ENCODE assay signal across 8 cellular contexts in the genomic region with DNA sequence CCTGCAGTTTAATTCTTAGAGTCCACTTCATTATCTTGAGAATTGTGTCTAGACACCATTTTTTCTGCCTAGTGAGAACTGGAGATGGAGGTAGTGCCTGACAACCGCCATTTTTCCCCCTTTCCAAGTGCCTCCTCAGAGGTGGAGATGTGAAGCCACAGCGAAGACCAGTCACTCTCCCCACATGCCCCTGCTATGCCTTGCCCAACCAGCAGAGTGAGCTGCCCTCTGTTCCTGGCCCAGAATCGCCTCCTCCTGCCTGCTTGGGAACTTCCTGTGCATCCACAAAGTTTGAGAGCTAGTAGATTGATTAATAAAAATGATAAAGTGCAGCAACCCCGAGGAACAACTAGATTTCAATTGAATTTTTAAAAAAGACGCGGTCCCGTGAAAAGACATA.
DNase-seq lines count a peak whose midpoint lies in the region; ATAC-seq and TF ChIP-seq lines count a peak whose summit lies in the region.

No MANE protein-coding gene starts in this region.

- no peak overlapping the region for H3K27ac ChIP-seq in body of pancreas

- no peaks in the 10 kb centered on the region for H3K4me1 ChIP-seq in body of pancreas

- in situ Hi-C loops in KBM-7 (cut with MboI; ENCODE audit: low pct_unique_long_range_greater_than_20kb, low sequenced_read_pairs) = no loop called here

- POLR2A ChIA-PET in activated CD4-positive, alpha-beta T cell treated with anti-CD3 and anti-CD28 coated beads for 36 hours (lab: Charles Lee) = no interaction called here

- CTCF ChIA-PET in activated CD4-positive, alpha-beta T cell treated with anti-CD3 and anti-CD28 coated beads for 36 hours (lab: Charles Lee) = interaction anchor here (0.7 kb wide), 1 partner anchor 108 kb away, joined by 5 read pairs; no protein-coding TSS in a partner anchor

- no peak for ATAC-seq in activated CD4-positive, alpha-beta T cell treated with anti-CD3 and anti-CD28 coated beads for 36 hours
- peak; percentile 64 for ATAC-seq in body of pancreas

- H3K36me3 Mint-ChIP-seq in activated CD4-positive, alpha-beta T cell treated with anti-CD3 and anti-CD28 coated beads for 36 hours (ENCODE audit: low read depth) = no peaks in the 10 kb centered on the region
- no peaks in the 10 kb centered on the region for H3K36me3 Mint-ChIP-seq in osteocyte (ENCODE audit: unreplicated experiment)

- H3K9me3 Mint-ChIP-seq in activated CD4-positive, alpha-beta T cell treated with anti-CD3 and anti-CD28 coated beads for 36 hours (ENCODE audit: low read depth) = no peaks in the 10 kb centered on the region
- H3K9me3 Mint-ChIP-seq in osteocyte (ENCODE audit: unreplicated experiment) = no peaks in the 10 kb centered on the region

- no peak overlapping the region for H3K4me3 Mint-ChIP-seq in activated CD4-positive, alpha-beta T cell treated with anti-CD3 and anti-CD28 coated beads for 36 hours
- H3K4me3 Mint-ChIP-seq in osteocyte (ENCODE audit: unreplicated experiment) = no peak overlapping the region

- WGBS in body of pancreas, 2 donors = 28 to 35% methylated on average over 7 of the region's 7 CpGs

- H3K27me3 Mint-ChIP-seq in activated CD4-positive, alpha-beta T cell treated with anti-CD3 and anti-CD28 coated beads for 36 hours = peaks cover 7% of the 10 kb centered on the region
- H3K27me3 Mint-ChIP-seq in osteocyte (ENCODE audit: unreplicated experiment) = peaks cover 24% of the 10 kb centered on the region

- intact Hi-C loops in activated CD4-positive, alpha-beta T cell treated with anti-CD3 and anti-CD28 coated beads for 36 hours (cut with DNase I, micrococcal nuclease) = no loop called here
- intact Hi-C loops in body of pancreas (cut with DNase I) = no loop called here

- H3K27me3 ChIP-seq in body of pancreas = no peaks in the 10 kb centered on the region

- no peaks in the 10 kb centered on the region for H3K9me3 ChIP-seq in body of pancreas

- no peak for TF ChIP-seq POLR2A in body of pancreas (IDR thresholded peaks at IDR 0.05)

- TF ChIP-seq CTCF in body of pancreas (IDR thresholded peaks at IDR 0.05) = peak; percentile 40 to 80 (median 52)
- peak; percentile 55 for TF ChIP-seq CTCF in osteocyte (IDR thresholded peaks at IDR 0.05)

- H3K36me3 ChIP-seq in body of pancreas (replicated peaks in 1 of 2; ENCODE audit: insufficient read depth in 1 of 2, low read depth in 2 of 2) = no peaks in the 10 kb centered on the region

- H3K27ac Mint-ChIP-seq in activated CD4-positive, alpha-beta T cell treated with anti-CD3 and anti-CD28 coated beads for 36 hours = no peak overlapping the region
- no peak overlapping the region for H3K27ac Mint-ChIP-seq in osteocyte (ENCODE audit: unreplicated experiment)

- no peaks in the 10 kb centered on the region for H3K4me1 Mint-ChIP-seq in activated CD4-positive, alpha-beta T cell treated with anti-CD3 and anti-CD28 coated beads for 36 hours
- no peaks in the 10 kb centered on the region for H3K4me1 Mint-ChIP-seq in osteocyte (ENCODE audit: unreplicated experiment)

- no peak overlapping the region for H3K4me3 ChIP-seq in body of pancreas

- DNase-seq in activated CD4-positive, alpha-beta T cell treated with anti-CD3 and anti-CD28 coated beads for 36 hours = peak; percentile 40
- DNase-seq in activated CD4-positive, alpha-beta T cell treated with anti-CD3 and anti-CD28 coated beads, Interleukin-2, amount 50 U/mL, for 1 hour = no peak
- peak; percentile 29 for DNase-seq in KBM-7
- DNase-seq in body of pancreas = peak in 3 of 4 donors; percentile 48 to 62 (median 51)
- DNase-seq in osteocyte (ENCODE audit: extremely low spot score, unreplicated experiment) = no peak
- DNase-seq in activated CD8-positive, alpha-beta memory T cell treated with anti-CD3 and anti-CD28 coated beads, Interleukin-2, amount 50 U/mL, for 48 hours = no peak
- no peak for DNase-seq in inferior parietal cortex (ENCODE audit: extremely low spot score)
- no peak for DNase-seq in ureter (ENCODE audit: low spot score)

Comparison
In these comparisons a context has a peak if more than half of its experiments do, and no peak if none do; other contexts are left out.
1. DNase-seq: peak in activated CD4-positive, alpha-beta T cell treated with anti-CD3 and anti-CD28 coated beads for 36 hours (single experiment), KBM-7 (single experiment) and body of pancreas (3 of 4); none in activated CD4-positive, alpha-beta T cell treated with anti-CD3 and anti-CD28 coated beads, Interleukin-2, amount 50 U/mL, for 1 hour (single experiment), osteocyte (single experiment), activated CD8-positive, alpha-beta memory T cell treated with anti-CD3 and anti-CD28 coated beads, Interleukin-2, amount 50 U/mL, for 48 hours (single experiment), inferior parietal cortex (single experiment) and ureter (single experiment).